In genomic region chr16:86896976-86897375, GRCh38 we compare ENCODE assay signal across 9 cellular contexts.
"Had no signal": no experiment of that assay in that cellular context is flagged by ENCODE, and none has a peak within 500 bp of the region (broad histone marks: within the 10 kb centered on the region; RNA-seq: fewer than 3 reads in every experiment).

No MANE protein-coding gene starts in this region.

- H3K9me3 Mint-ChIP-seq: HFFc6 had no signal

- H3K4me3 Mint-ChIP-seq: HFFc6, IgD-negative memory B cell had no signal

- DNase-seq: GM23248, GOT3, H7, HFFc6 had no signal

- H3K4me1 ChIP-seq: HAP-1 had no signal

- H2AFZ ChIP-seq: GM23248 had no signal

- H3K9ac ChIP-seq: GM23248 had no signal

- H3K9me3 ChIP-seq: HAP-1 had no signal

- H3K27ac Mint-ChIP-seq: HFFc6, IgD-negative memory B cell had no signal

- H3K36me3 ChIP-seq: HAP-1 had no signal

- H3K4me3 ChIP-seq: GM23248, HAP-1 had no signal

- ATAC-seq: HCT116, HepG2 had no signal

- H3K27ac ChIP-seq: GM23248, HL-60 had no signal

- H3K4me1 Mint-ChIP-seq: IgD-negative memory B cell had no signal
